Comparison of ENCODE assay signal across 11 cellular contexts in the genomic region with DNA sequence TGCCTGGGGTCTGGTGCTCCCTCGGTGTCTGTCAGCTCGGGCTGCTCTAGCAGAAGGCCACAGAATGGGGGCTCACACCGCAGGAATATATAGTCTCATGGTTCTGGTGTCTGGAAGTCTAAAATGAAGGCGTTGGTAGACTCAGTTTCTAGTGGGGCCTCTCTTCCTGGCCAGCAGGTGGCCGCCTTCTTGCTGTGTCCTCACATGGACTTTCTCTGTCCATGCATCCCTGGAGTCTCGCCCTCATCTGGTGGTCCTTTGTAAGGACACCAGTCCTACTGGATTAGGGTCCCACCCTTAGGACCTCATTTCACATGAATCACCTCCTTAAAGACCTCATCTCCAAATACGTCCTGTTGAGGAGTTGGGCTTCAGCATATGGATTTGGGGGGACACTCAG.
A peak's percentile ranks its signal among the peaks of the same experiment; 100 is the strongest.
DNase-seq lines count a peak whose midpoint lies in the region; ATAC-seq lines count a peak whose summit lies in the region.
"Had no signal": no experiment of that assay in that cellular context is flagged by ENCODE, and none has a peak within 500 bp of the region (broad histone marks: within the 10 kb centered on the region; RNA-seq: fewer than 3 reads in every experiment).

No MANE protein-coding gene starts in this region.

- no peak for ATAC-seq in HG03565 (IDR thresholded peaks at IDR 0.05; ENCODE audit: unreplicated experiment)

- peak; percentile 19 for DNase-seq in COR-L47 (lab: John Stamatoyannopoulos, UW)
- peak; percentile 55 for DNase-seq in HuH-7 (ENCODE audit: low spot score)
- DNase-seq in T47D (ENCODE audit: low read depth in 1 of 2, low spot score in 1 of 2), result peak; percentile 45 to 54
- peak; percentile 60 to 78 for DNase-seq in lung microvascular endothelial cell (ENCODE audit: low read depth in 2 of 2)
- no peak for DNase-seq in NCI-H446 (lab: John Stamatoyannopoulos, UW)
- DNase-seq in NCI-H1436 treated with DMSO at 0.1 percent for 48 hours (lab: John Stamatoyannopoulos, UW), result no peak
- DNase-seq in iPS-NIHi11 (ENCODE audit: low spot score), result no peak
- DNase-seq: activated CD8-positive, alpha-beta memory T cell treated with anti-CD3 and anti-CD28 coated beads, Interleukin-2, amount 50 U/mL, for 4 hours; DND-41; retina had no signal

- in situ Hi-C loops in T47D (cut with HindIII; ENCODE audit: low pct_unique_long_range_greater_than_20kb, low sequenced_read_pairs), result no loop called here

Comparison
In these comparisons a context has a peak if more than half of its experiments do, and no peak if none do; other contexts are left out.
1. DNase-seq: peak in COR-L47 (single experiment), HuH-7 (single experiment), T47D (2 of 2) and lung microvascular endothelial cell (2 of 2); none in NCI-H446 (0 of 2), NCI-H1436 treated with DMSO at 0.1 percent for 48 hours (single experiment) and iPS-NIHi11 (single experiment).